Comparison of ENCODE assay signal across 7 cellular contexts in genomic region chr11:66334605-66335442, GRCh38. TPM values are rescaled to one million over a fixed set of nuclear protein-coding genes. Genes with fewer than 3 reads are reported as not detected.
DNase-seq lines count a peak whose midpoint lies in the region; ATAC-seq, FAIRE-seq and TF ChIP-seq lines count a peak whose summit lies in the region.
"Had no signal": no experiment of that assay in that cellular context is flagged by ENCODE, and none has a peak within 500 bp of the region (broad histone marks: within the 10 kb centered on the region; RNA-seq: fewer than 3 reads in every experiment).

No MANE protein-coding gene starts in this region.

- no peaks in the 10 kb centered on the region for H3K9me3 ChIP-seq in endothelial cell of umbilical vein (replicated peaks; ENCODE audit: control insufficient read depth, insufficient read depth, low read length)

- no peak for TF ChIP-seq POLR2A in endothelial cell of umbilical vein (IDR thresholded peaks at IDR 0.05; ENCODE audit: low read depth, low read length)

- ATAC-seq in stimulated activated memory B cell treated with anti-CD40 and anti-IgM and Interleukin-4, amounts not matched to agents 10 μg/mL and 1 μg/mL and 100 μg/mL, for 72 hours, result no peak
- no peak for ATAC-seq in HG02884 (IDR thresholded peaks at IDR 0.05; ENCODE audit: unreplicated experiment)
- ATAC-seq in HG03108 (IDR thresholded peaks at IDR 0.05; ENCODE audit: unreplicated experiment), result no peak

- H3K9me1 ChIP-seq in endothelial cell of umbilical vein (replicated peaks; ENCODE audit: control insufficient read depth, extremely low read depth, insufficient read depth, low read length), result no peaks in the 10 kb centered on the region

- no peaks in the 10 kb centered on the region for H4K20me1 ChIP-seq in endothelial cell of umbilical vein (replicated peaks; ENCODE audit: control insufficient read depth, extremely low read depth, insufficient read depth, low read length)

- peaks cover 0 to 2% of the 10 kb centered on the region in 2 experiments for H3K36me3 ChIP-seq in endothelial cell of umbilical vein (ENCODE audit: control insufficient read depth in 2 of 2, extremely low read depth in 1 of 2, insufficient read depth in 2 of 2, low read length in 2 of 2)

- H3K27me3 ChIP-seq in endothelial cell of umbilical vein (ENCODE audit: control insufficient read depth in 2 of 2, insufficient read depth in 2 of 2, low read length in 2 of 2), result no peaks in the 10 kb centered on the region

- TF ChIP-seq CTCF in endothelial cell of umbilical vein (IDR thresholded peaks at IDR 0.05; ENCODE audit: extremely low read depth in 1 of 2, insufficient read depth in 1 of 2, low read depth in 1 of 2, low read length in 2 of 2), result no peak

- peaks cover 17% of the 10 kb centered on the region for H3K4me1 Mint-ChIP-seq in activated CD4-positive, alpha-beta T cell treated with anti-CD3 and anti-CD28 coated beads, Interleukin-2, amount 10 ng/mL, durations not matched to agents 24 days and 14 days
- H3K4me1 Mint-ChIP-seq in stimulated activated memory B cell treated with anti-CD40 and anti-IgM and Interleukin-4, amounts not matched to agents 10 μg/mL and 1 μg/mL and 100 μg/mL, for 72 hours, result peaks cover 40% of the 10 kb centered on the region

- no TSS peak for BruUV-seq in endothelial cell of umbilical vein (replicated peaks; lab: Mats Ljungman, UMichigan)

- peak overlapping the region; percentile 85 for H3K9ac ChIP-seq in endothelial cell of umbilical vein (replicated peaks; ENCODE audit: extremely low read depth, insufficient read depth, low read length)

- POLR2A ChIA-PET in endothelial cell of umbilical vein (lab: Charles Lee), result interaction anchor here (1.6 kb wide), 1 partner anchor 46 kb away, joined by 6 read pairs; the partner anchor contains the start of gene YIF1A

- no peak for DNase-seq in activated CD4-positive, alpha-beta T cell treated with anti-CD3 and anti-CD28 coated beads, Interleukin-2, amount 10 ng/mL, durations not matched to agents 24 days and 14 days
- no peak for DNase-seq in activated CD4-positive, alpha-beta T cell treated with anti-CD3 and anti-CD28 coated beads for 48 hours
- DNase-seq in endothelial cell of umbilical vein (ENCODE audit: low read depth, low spot score), result no peak
- DNase-seq: CD4-positive, CD25-positive, alpha-beta regulatory T cell had no signal

- dilution Hi-C loops in endothelial cell of umbilical vein (cut with MboI; ENCODE audit: extremely low pct_ligation_motif_present, low sequenced_read_pairs), result no loop called here

- no peaks in the 10 kb centered on the region for H3K79me2 ChIP-seq in endothelial cell of umbilical vein (ENCODE audit: control insufficient read depth, insufficient read depth, low read length)

- peak overlapping the region; percentile 34 for H3K4me3 Mint-ChIP-seq in activated CD4-positive, alpha-beta T cell treated with anti-CD3 and anti-CD28 coated beads, Interleukin-2, amount 10 ng/mL, durations not matched to agents 24 days and 14 days
- no peak overlapping the region for H3K4me3 Mint-ChIP-seq in stimulated activated memory B cell treated with anti-CD40 and anti-IgM and Interleukin-4, amounts not matched to agents 10 μg/mL and 1 μg/mL and 100 μg/mL, for 72 hours

- H3K27ac Mint-ChIP-seq in activated CD4-positive, alpha-beta T cell treated with anti-CD3 and anti-CD28 coated beads, Interleukin-2, amount 10 ng/mL, durations not matched to agents 24 days and 14 days, result no peak overlapping the region
- H3K27ac Mint-ChIP-seq in stimulated activated memory B cell treated with anti-CD40 and anti-IgM and Interleukin-4, amounts not matched to agents 10 μg/mL and 1 μg/mL and 100 μg/mL, for 72 hours, result peak overlapping the region; percentile 26
- H3K27ac Mint-ChIP-seq: CD4-positive, CD25-positive, alpha-beta regulatory T cell had no signal

- intact Hi-C loops in activated CD4-positive, alpha-beta T cell treated with anti-CD3 and anti-CD28 coated beads, Interleukin-2, amount 10 ng/mL, durations not matched to agents 24 days and 14 days (cut with micrococcal nuclease), result no loop called here
- intact Hi-C loops in endothelial cell of umbilical vein (cut with micrococcal nuclease), result no loop called here

- peaks cover 2% of the 10 kb centered on the region for H3K27me3 Mint-ChIP-seq in activated CD4-positive, alpha-beta T cell treated with anti-CD3 and anti-CD28 coated beads, Interleukin-2, amount 10 ng/mL, durations not matched to agents 24 days and 14 days
- H3K27me3 Mint-ChIP-seq in stimulated activated memory B cell treated with anti-CD40 and anti-IgM and Interleukin-4, amounts not matched to agents 10 μg/mL and 1 μg/mL and 100 μg/mL, for 72 hours, result peaks cover 9% of the 10 kb centered on the region
- H3K27me3 Mint-ChIP-seq: CD4-positive, CD25-positive, alpha-beta regulatory T cell had no signal

- H3K27ac ChIP-seq in endothelial cell of umbilical vein (ENCODE audit: insufficient read depth, low read depth, low read length), result peak overlapping the region; percentile 91

- peaks cover 12% of the 10 kb centered on the region for H3K36me3 Mint-ChIP-seq in activated CD4-positive, alpha-beta T cell treated with anti-CD3 and anti-CD28 coated beads, Interleukin-2, amount 10 ng/mL, durations not matched to agents 24 days and 14 days (ENCODE audit: low read depth)
- H3K36me3 Mint-ChIP-seq in stimulated activated memory B cell treated with anti-CD40 and anti-IgM and Interleukin-4, amounts not matched to agents 10 μg/mL and 1 μg/mL and 100 μg/mL, for 72 hours, result peaks cover 22% of the 10 kb centered on the region

- H3K9me3 Mint-ChIP-seq in activated CD4-positive, alpha-beta T cell treated with anti-CD3 and anti-CD28 coated beads, Interleukin-2, amount 10 ng/mL, durations not matched to agents 24 days and 14 days, result no peaks in the 10 kb centered on the region
- no peaks in the 10 kb centered on the region for H3K9me3 Mint-ChIP-seq in stimulated activated memory B cell treated with anti-CD40 and anti-IgM and Interleukin-4, amounts not matched to agents 10 μg/mL and 1 μg/mL and 100 μg/mL, for 72 hours
- H3K9me3 Mint-ChIP-seq: CD4-positive, CD25-positive, alpha-beta regulatory T cell had no signal

- H3K4me2 ChIP-seq in endothelial cell of umbilical vein (ENCODE audit: insufficient read depth, low read length), result peak overlapping the region; percentile 2

- CTCF ChIA-PET in endothelial cell of umbilical vein (lab: Charles Lee), result interaction anchor here (0.6 to 8.7 kb wide), 7 partner anchors 8 to 112 kb away, joined by 3 to 225 read pairs (median 7); partner anchors contain the start of genes BRMS1 and CD248

- peak overlapping the region in 1 of 3 experiments; percentile 48 for H3K4me3 ChIP-seq in endothelial cell of umbilical vein (replicated peaks in 1 of 3; ENCODE audit: insufficient read depth in 1 of 3, low read depth in 1 of 3, low read length in 3 of 3)

- peak overlapping the region; percentile 0 for H2AFZ ChIP-seq in endothelial cell of umbilical vein (ENCODE audit: low read depth, low read length)

- peaks cover 18% of the 10 kb centered on the region for H3K4me1 ChIP-seq in endothelial cell of umbilical vein (ENCODE audit: control insufficient read depth, extremely low read depth, insufficient read depth, low read length)

- FAIRE-seq in endothelial cell of umbilical vein (lab: Jason Lieb, UNC), result peak; percentile 4

RNA-seq across cellular contexts. Expression of gene RIN1, which starts 1.4 kb away (rescaled TPM):
- total RNA-seq in activated CD4-positive, alpha-beta T cell treated with anti-CD3 and anti-CD28 coated beads, Interleukin-2, amount 10 ng/mL, durations not matched to agents 24 days and 14 days, result 0.99 and 1.1 TPM in 2 replicates
- 9.1 and 10.2 TPM in 2 replicates for total RNA-seq in endothelial cell of umbilical vein
- 4.4 and 4.7 TPM in 2 replicates for polyA plus RNA-seq in endothelial cell of umbilical vein
- polyA plus RNA-seq in endothelial cell of umbilical vein (2011; cell fraction: cytosol; rRNA removed), result 2.3 and 3.1 TPM in 2 replicates
- polyA plus RNA-seq in endothelial cell of umbilical vein (2011; cell fraction: nucleus; rRNA removed), result 10.3 and 10.8 TPM in 2 replicates
- polyA plus RNA-seq in endothelial cell of umbilical vein (2012), result 7.1 TPM in 2 replicates
- polyA minus RNA-seq in endothelial cell of umbilical vein, result 1.1 and 1.9 TPM in 2 replicates
- polyA minus RNA-seq in endothelial cell of umbilical vein (2011; cell fraction: cytosol; rRNA and poly(A)+ RNA removed), result 17.3 TPM
- polyA minus RNA-seq in endothelial cell of umbilical vein (2011; cell fraction: nucleus; rRNA and poly(A)+ RNA removed), result 3.7 and 6.7 TPM in 2 replicates

RNA-seq across cellular contexts. Expression of gene BRMS1, which starts 10.1 kb away (rescaled TPM):
- 55.6 and 58.4 TPM in 2 replicates for total RNA-seq in activated CD4-positive, alpha-beta T cell treated with anti-CD3 and anti-CD28 coated beads, Interleukin-2, amount 10 ng/mL, durations not matched to agents 24 days and 14 days
- 51.1 and 53.1 TPM in 2 replicates for total RNA-seq in endothelial cell of umbilical vein
- 43.8 and 51.4 TPM in 2 replicates for polyA plus RNA-seq in endothelial cell of umbilical vein
- polyA plus RNA-seq in endothelial cell of umbilical vein (2011; cell fraction: cytosol; rRNA removed), result 48.6 and 55.7 TPM in 2 replicates
- 37.6 and 44.7 TPM in 2 replicates for polyA plus RNA-seq in endothelial cell of umbilical vein (2011; cell fraction: nucleus; rRNA removed)
- polyA plus RNA-seq in endothelial cell of umbilical vein (2012), result 45.8 and 49.6 TPM in 2 replicates
- 14.6 and 16.2 TPM in 2 replicates for polyA minus RNA-seq in endothelial cell of umbilical vein
- polyA minus RNA-seq in endothelial cell of umbilical vein (2011; cell fraction: cytosol; rRNA and poly(A)+ RNA removed), result 27.4 TPM
- 8.8 and 8.9 TPM in 2 replicates for polyA minus RNA-seq in endothelial cell of umbilical vein (2011; cell fraction: nucleus; rRNA and poly(A)+ RNA removed)

RNA-seq across cellular contexts. Expression of gene B4GAT1, which starts 12.6 kb away (rescaled TPM):
- total RNA-seq in activated CD4-positive, alpha-beta T cell treated with anti-CD3 and anti-CD28 coated beads, Interleukin-2, amount 10 ng/mL, durations not matched to agents 24 days and 14 days, result 10.8 and 11.1 TPM in 2 replicates
- 21.2 and 22.7 TPM in 2 replicates for total RNA-seq in endothelial cell of umbilical vein
- polyA plus RNA-seq in endothelial cell of umbilical vein, result 21.6 and 23.7 TPM in 2 replicates
- polyA plus RNA-seq in endothelial cell of umbilical vein (2011; cell fraction: cytosol; rRNA removed), result 14.1 and 15.5 TPM in 2 replicates
- polyA plus RNA-seq in endothelial cell of umbilical vein (2011; cell fraction: nucleus; rRNA removed), result 7.4 and 8.1 TPM in 2 replicates
- polyA plus RNA-seq in endothelial cell of umbilical vein (2012), result 29.7 and 30.5 TPM in 2 replicates
- 8.3 and 9.9 TPM in 2 replicates for polyA minus RNA-seq in endothelial cell of umbilical vein
- 7.9 TPM for polyA minus RNA-seq in endothelial cell of umbilical vein (2011; cell fraction: cytosol; rRNA and poly(A)+ RNA removed)
- 1.7 and 2.5 TPM in 2 replicates for polyA minus RNA-seq in endothelial cell of umbilical vein (2011; cell fraction: nucleus; rRNA and poly(A)+ RNA removed)

RNA-seq across cellular contexts. Expression of gene CD248, which starts 18.0 kb away (rescaled TPM):
- not detected in 2 replicates for total RNA-seq in activated CD4-positive, alpha-beta T cell treated with anti-CD3 and anti-CD28 coated beads, Interleukin-2, amount 10 ng/mL, durations not matched to agents 24 days and 14 days
- total RNA-seq in endothelial cell of umbilical vein, result not detected in 2 replicates
- 0.03 and 0.10 TPM in 2 replicates for polyA plus RNA-seq in endothelial cell of umbilical vein
- 0.01 TPM in 1 of 2 replicates, not detected in the other for polyA plus RNA-seq in endothelial cell of umbilical vein (2011; cell fraction: cytosol; rRNA removed)
- polyA plus RNA-seq in endothelial cell of umbilical vein (2011; cell fraction: nucleus; rRNA removed), result 0.04 and 0.07 TPM in 2 replicates
- polyA plus RNA-seq in endothelial cell of umbilical vein (2012), result 0.08 and 0.10 TPM in 2 replicates
- polyA minus RNA-seq in endothelial cell of umbilical vein, result not detected in 2 replicates
- not detected for polyA minus RNA-seq in endothelial cell of umbilical vein (2011; cell fraction: cytosol; rRNA and poly(A)+ RNA removed)
- not detected in 2 replicates for polyA minus RNA-seq in endothelial cell of umbilical vein (2011; cell fraction: nucleus; rRNA and poly(A)+ RNA removed)

RNA-seq across cellular contexts. Expression of gene SLC29A2, which starts 36.7 kb away (rescaled TPM):
- 17.4 and 18.9 TPM in 2 replicates for total RNA-seq in activated CD4-positive, alpha-beta T cell treated with anti-CD3 and anti-CD28 coated beads, Interleukin-2, amount 10 ng/mL, durations not matched to agents 24 days and 14 days
- total RNA-seq in endothelial cell of umbilical vein, result 4.8 and 5.2 TPM in 2 replicates
- 2.4 TPM in 2 replicates for polyA plus RNA-seq in endothelial cell of umbilical vein
- 1.6 and 1.8 TPM in 2 replicates for polyA plus RNA-seq in endothelial cell of umbilical vein (2011; cell fraction: cytosol; rRNA removed)
- 5.7 and 6.3 TPM in 2 replicates for polyA plus RNA-seq in endothelial cell of umbilical vein (2011; cell fraction: nucleus; rRNA removed)
- 1.9 and 2.8 TPM in 2 replicates for polyA plus RNA-seq in endothelial cell of umbilical vein (2012)
- 2.4 TPM in 2 replicates for polyA minus RNA-seq in endothelial cell of umbilical vein
- polyA minus RNA-seq in endothelial cell of umbilical vein (2011; cell fraction: cytosol; rRNA and poly(A)+ RNA removed), result 15.2 TPM
- polyA minus RNA-seq in endothelial cell of umbilical vein (2011; cell fraction: nucleus; rRNA and poly(A)+ RNA removed), result 1.6 and 1.8 TPM in 2 replicates
